Comparison of ENCODE assay signal across 8 cellular contexts in genomic region chr6:25992413-25993037, GRCh38. TPM values are rescaled to one million over a fixed set of nuclear protein-coding genes. Genes with fewer than 3 reads are reported as not detected.
DNase-seq lines count a peak whose midpoint lies in the region; TF ChIP-seq lines count a peak whose summit lies in the region.

No MANE protein-coding gene starts in this region.

- H3F3A ChIP-seq in GM23248 (ENCODE audit: insufficient read depth) = peaks cover 13% of the 10 kb centered on the region; the same call in 1 of the 2 replicates

- peak overlapping the region; percentile 94 for H3K27ac Mint-ChIP-seq in nephron progenitor cell
- H3K27ac Mint-ChIP-seq in stimulated activated naive CD8-positive, alpha-beta T cell treated with anti-CD3 and anti-CD28 coated beads, Interleukin-15, Interleukin-2, amounts not matched to agents 100 ng/mL and 50 ng/mL, for 24 hours = peak overlapping the region; percentile 93

- H3K36me3 Mint-ChIP-seq in nephron progenitor cell (ENCODE audit: low read depth) = no peaks in the 10 kb centered on the region
- H3K36me3 Mint-ChIP-seq in stimulated activated naive CD8-positive, alpha-beta T cell treated with anti-CD3 and anti-CD28 coated beads, Interleukin-15, Interleukin-2, amounts not matched to agents 100 ng/mL and 50 ng/mL, for 24 hours (ENCODE audit: low read depth) = peaks cover 9% of the 10 kb centered on the region

- H4K20me1 ChIP-seq in GM23248 (ENCODE audit: insufficient read depth) (no peaks in the 10 kb centered on the region), Karpas-422 (ENCODE audit: insufficient read depth, low read depth, low read length) (no peaks in the 10 kb centered on the region)

- peaks cover 3% of the 10 kb centered on the region for H3K27me3 Mint-ChIP-seq in nephron progenitor cell (ENCODE audit: low read depth, poor library complexity)
- H3K27me3 Mint-ChIP-seq in stimulated activated naive CD8-positive, alpha-beta T cell treated with anti-CD3 and anti-CD28 coated beads, Interleukin-15, Interleukin-2, amounts not matched to agents 100 ng/mL and 50 ng/mL, for 24 hours = no peaks in the 10 kb centered on the region

- DNase-seq in ELF-1 (ENCODE audit: low read depth, low spot score) = peak; percentile 98
- peak; percentile 97 for DNase-seq in GM23248
- peak; percentile 97 for DNase-seq in Karpas-422
- peak; percentile 98 for DNase-seq in RPMI8226
- peak; percentile 91 for DNase-seq in activated T-helper 9 cell treated with anti-CD3 and anti-CD28 coated beads, Interleukin-2, amount 50 U/mL, for 16 hours (ENCODE audit: low read depth)
- peak; percentile 90 for DNase-seq in fibroblast of the aortic adventitia (ENCODE audit: low read depth)
- peak; percentile 97 for DNase-seq in nephron progenitor cell

- WGBS in GM23248 (ENCODE audit: low coverage in 1 of 2, low lambda C conversion rate in 2 of 2, missing lambda C conversion rate in 2 of 2), 2 experiments = 1 to 2% methylated on average over 31 to 33 of the region's 44 CpGs

- H2AFZ ChIP-seq in GM23248 = peak overlapping the region; percentile 96
- peak overlapping the region; percentile 79 for H2AFZ ChIP-seq in Karpas-422 (ENCODE audit: low read length)

- peak overlapping the region; percentile 94 for H3K4me3 ChIP-seq in GM23248
- peak overlapping the region; percentile 76 for H3K4me3 ChIP-seq in Karpas-422 (ENCODE audit: low read length)
- H3K4me3 ChIP-seq in fibroblast of the aortic adventitia (ENCODE audit: low read depth, low read length) = peak overlapping the region; percentile 75

- H3K27me3 ChIP-seq in GM23248 (replicated peaks; ENCODE audit: insufficient read depth) = no peaks in the 10 kb centered on the region
- H3K27me3 ChIP-seq in Karpas-422 (ENCODE audit: low read length) = no peaks in the 10 kb centered on the region

- H3K4me1 Mint-ChIP-seq in nephron progenitor cell = peaks cover 14% of the 10 kb centered on the region
- H3K4me1 Mint-ChIP-seq in stimulated activated naive CD8-positive, alpha-beta T cell treated with anti-CD3 and anti-CD28 coated beads, Interleukin-15, Interleukin-2, amounts not matched to agents 100 ng/mL and 50 ng/mL, for 24 hours (ENCODE audit: low read depth) = peaks cover 26% of the 10 kb centered on the region

- H3K36me3 ChIP-seq in GM23248 (ENCODE audit: low read depth) = no peaks in the 10 kb centered on the region
- H3K36me3 ChIP-seq in Karpas-422 (ENCODE audit: insufficient read depth, low read length) = no peaks in the 10 kb centered on the region

- TF ChIP-seq CTCF in fibroblast of the aortic adventitia (IDR thresholded peaks at IDR 0.05; ENCODE audit: insufficient read depth, low read length) (peak; percentile 94), nephron progenitor cell (IDR thresholded peaks at IDR 0.05) (peak; percentile 95)

- H3K9ac ChIP-seq in GM23248 (peak overlapping the region; percentile 96), Karpas-422 (ENCODE audit: low read length) (peak overlapping the region; percentile 86)

- no peaks in the 10 kb centered on the region for H3K9me2 ChIP-seq in GM23248 (ENCODE audit: insufficient read depth)
- H3K9me2 ChIP-seq in Karpas-422 (replicated peaks; ENCODE audit: insufficient read depth, low read length) = no peaks in the 10 kb centered on the region

- H3K9me3 ChIP-seq in GM23248 (ENCODE audit: low read depth) = no peaks in the 10 kb centered on the region
- H3K9me3 ChIP-seq in Karpas-422 (ENCODE audit: low read length) = no peaks in the 10 kb centered on the region

- in situ Hi-C loops in GM23248 (cut with MboI) = no loop called here

- H3K79me2 ChIP-seq in GM23248 (ENCODE audit: insufficient read depth) (peaks cover 24% of the 10 kb centered on the region; the same call in 1 of the 2 replicates), Karpas-422 (ENCODE audit: low read length) (peaks cover 17% of the 10 kb centered on the region)

- H3K4me2 ChIP-seq in GM23248 (ENCODE audit: unreplicated experiment) (peak overlapping the region; percentile 100), Karpas-422 (ENCODE audit: low read depth, low read length, poor library complexity, severe bottlenecking) (peak overlapping the region; percentile 97)

- H3K27ac ChIP-seq in GM23248 (peak overlapping the region; percentile 92), Karpas-422 (ENCODE audit: low read length) (peak overlapping the region; percentile 95)

- H3K9me3 Mint-ChIP-seq in nephron progenitor cell = no peaks in the 10 kb centered on the region
- no peaks in the 10 kb centered on the region for H3K9me3 Mint-ChIP-seq in stimulated activated naive CD8-positive, alpha-beta T cell treated with anti-CD3 and anti-CD28 coated beads, Interleukin-15, Interleukin-2, amounts not matched to agents 100 ng/mL and 50 ng/mL, for 24 hours

- H3K4me1 ChIP-seq in GM23248 (ENCODE audit: insufficient read depth) = peaks cover 16% of the 10 kb centered on the region
- H3K4me1 ChIP-seq in Karpas-422 (ENCODE audit: low read length) = peaks cover 44% of the 10 kb centered on the region

- peak overlapping the region; percentile 91 for H3K4me3 Mint-ChIP-seq in nephron progenitor cell
- peak overlapping the region; percentile 94 for H3K4me3 Mint-ChIP-seq in stimulated activated naive CD8-positive, alpha-beta T cell treated with anti-CD3 and anti-CD28 coated beads, Interleukin-15, Interleukin-2, amounts not matched to agents 100 ng/mL and 50 ng/mL, for 24 hours

RNA-seq across cellular contexts. Expression of gene TRIM38, which starts 29.9 kb away (rescaled TPM):
- total RNA-seq in GM23248 (2014; rRNA removed; shearing (Covaris generic)) = 5.9 and 7.6 TPM in 2 replicates
- polyA plus RNA-seq in GM23248 (2016; fragmentation: Nextera tagmentation; extraction: Ambion mirVana) = 6.5 and 7.3 TPM in 2 replicates
- total RNA-seq in Karpas-422 (2014; rRNA removed; shearing (Covaris generic); ENCODE audit: low replicate concordance) = 17.0 and 19.3 TPM in 2 replicates
- 12.0 and 35.3 TPM in 2 replicates for total RNA-seq in fibroblast of the aortic adventitia (ENCODE audit: low replicate concordance)

Comparison
In these comparisons a context has a peak if more than half of its experiments do, and no peak if none do; other contexts are left out.
1. Peak in every context shown above with its lines: DNase-seq, H3K4me3 ChIP-seq and H3K27ac ChIP-seq.